In the genomic region with DNA sequence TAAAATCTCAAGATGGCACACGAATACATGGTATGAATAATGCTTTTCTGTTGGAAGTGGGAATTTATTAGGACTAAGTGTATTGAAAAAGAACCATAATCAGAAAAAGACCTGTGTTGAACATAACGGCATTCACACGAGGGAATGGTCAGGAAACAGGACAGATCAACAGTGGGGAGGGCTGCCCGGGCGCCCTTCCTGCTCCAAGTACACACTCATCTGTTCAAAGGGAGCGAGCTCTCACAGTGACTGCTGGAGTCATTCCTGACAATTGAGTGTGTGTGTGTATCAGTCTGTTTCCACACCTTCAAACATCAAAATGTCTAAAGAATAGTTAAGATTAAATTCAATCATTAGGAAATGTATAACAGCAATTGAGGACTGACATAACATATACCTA, we compare ENCODE assay signal across 1 cellular context.
TF ChIP-seq lines count a peak whose summit lies in the region.

No MANE protein-coding gene starts in this region.

TF ChIP-seq in GM23338, 12 proteins besides CTCF, POLR2A, EP300 and RAD21:
- no peak for TF ChIP-seq CREB1 (CRISPR knock-in tag; IDR thresholded peaks at IDR 0.05; ENCODE audit: low read depth)
- TF ChIP-seq NANOG (IDR thresholded peaks at IDR 0.05; ENCODE audit: borderline replicate concordance): no peak
- no peak for TF ChIP-seq POLR2AphosphoS5 (IDR thresholded peaks at IDR 0.05; ENCODE audit: low read depth)
- no peak for TF ChIP-seq ZNF114 (CRISPR knock-in tag; IDR thresholded peaks at IDR 0.05)
- no peak for TF ChIP-seq ZNF331 (CRISPR knock-in tag; IDR thresholded peaks at IDR 0.05; ENCODE audit: low read depth)
- no peak for TF ChIP-seq EZH2phosphoT487 (IDR thresholded peaks at IDR 0.05; ENCODE audit: unreplicated experiment)
- TF ChIP-seq, protein P1, sequence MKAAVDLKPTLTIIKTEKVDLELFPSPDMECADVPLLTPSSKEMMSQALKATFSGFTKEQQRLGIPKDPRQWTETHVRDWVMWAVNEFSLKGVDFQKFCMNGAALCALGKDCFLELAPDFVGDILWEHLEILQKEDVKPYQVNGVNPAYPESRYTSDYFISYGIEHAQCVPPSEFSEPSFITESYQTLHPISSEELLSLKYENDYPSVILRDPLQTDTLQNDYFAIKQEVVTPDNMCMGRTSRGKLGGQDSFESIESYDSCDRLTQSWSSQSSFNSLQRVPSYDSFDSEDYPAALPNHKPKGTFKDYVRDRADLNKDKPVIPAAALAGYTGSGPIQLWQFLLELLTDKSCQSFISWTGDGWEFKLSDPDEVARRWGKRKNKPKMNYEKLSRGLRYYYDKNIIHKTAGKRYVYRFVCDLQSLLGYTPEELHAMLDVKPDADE (IDR thresholded peaks at IDR 0.05): no peak
- TF ChIP-seq STAT1 (IDR thresholded peaks at IDR 0.05; ENCODE audit: unreplicated experiment): no peak
- TF ChIP-seq JUNB (IDR thresholded peaks at IDR 0.05; ENCODE audit: unreplicated experiment): no peak
